In the genomic region with DNA sequence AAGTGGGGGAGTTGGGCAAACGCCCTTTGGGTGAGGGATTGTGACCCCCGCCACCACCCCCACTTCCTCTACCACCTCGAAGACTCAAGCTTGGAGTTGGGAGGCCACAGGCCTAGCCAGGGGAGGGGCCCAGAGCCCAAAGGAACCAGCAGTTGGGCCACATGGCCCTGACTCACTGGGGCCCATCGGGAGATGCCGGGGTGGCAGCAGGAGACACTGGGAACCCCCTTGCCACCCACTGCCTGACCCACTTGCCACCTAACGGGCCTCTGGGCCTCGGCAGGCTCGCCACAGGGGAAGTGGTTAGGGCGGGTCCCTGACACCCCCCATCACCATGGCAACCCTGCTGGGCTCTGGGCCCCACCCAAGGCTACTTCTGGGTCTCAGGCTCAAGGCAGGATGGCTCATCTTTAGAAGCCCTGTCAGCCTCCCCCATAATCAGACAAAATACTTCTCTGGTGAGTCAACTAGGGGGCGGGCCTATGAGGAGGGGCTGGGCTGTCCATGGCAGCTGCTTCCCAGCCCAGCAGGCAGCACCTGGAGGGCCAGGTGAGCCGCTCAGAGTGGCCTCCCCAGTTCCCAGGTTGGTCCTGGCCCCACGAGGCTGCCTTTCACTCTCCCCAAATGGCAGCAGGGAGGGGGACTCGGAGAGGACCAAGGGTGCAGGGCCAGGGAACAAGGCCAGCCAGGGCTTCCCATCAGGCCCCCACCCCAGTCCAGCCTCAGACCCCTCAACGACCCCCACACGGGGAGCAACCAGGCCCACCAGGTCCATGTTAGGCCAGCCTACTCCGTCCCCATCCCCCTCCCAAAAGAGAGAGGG, we compare ENCODE assay signal across 8 cellular contexts. TPM values are rescaled to one million over a fixed set of nuclear protein-coding genes. Genes with fewer than 3 reads are reported as not detected.
A peak's percentile ranks its signal among the peaks of the same experiment; 100 is the strongest.
DNase-seq lines count a peak whose midpoint lies in the region; FAIRE-seq and TF ChIP-seq lines count a peak whose summit lies in the region.

No MANE protein-coding gene starts in this region.

- peak overlapping the region; percentile 84 to 96 (median 92) for H3K4me3 Mint-ChIP-seq in CD4-positive, alpha-beta memory T cell
- peak overlapping the region; percentile 90 for H3K4me3 Mint-ChIP-seq in nephron progenitor cell

- no peaks in the 10 kb centered on the region for H3K27me3 Mint-ChIP-seq in CD4-positive, alpha-beta memory T cell
- no peaks in the 10 kb centered on the region for H3K27me3 Mint-ChIP-seq in nephron progenitor cell (ENCODE audit: low read depth, poor library complexity)

- H3K27ac Mint-ChIP-seq in CD4-positive, alpha-beta memory T cell = peak overlapping the region; percentile 90 to 98 (median 95)
- H3K27ac Mint-ChIP-seq in nephron progenitor cell = no peak overlapping the region

- no peaks in the 10 kb centered on the region for H3K9me3 ChIP-seq in CD4-positive, alpha-beta memory T cell (ENCODE audit: control insufficient read depth in 1 of 2, low read length in 2 of 2)
- H3K9me3 ChIP-seq in stomach = no peaks in the 10 kb centered on the region

- peak overlapping the region; percentile 92 for H3K27ac ChIP-seq in CD4-positive, alpha-beta memory T cell (ENCODE audit: low read depth, low read length)
- peak overlapping the region; percentile 66 to 98 (median 90) for H3K27ac ChIP-seq in stomach

- TF ChIP-seq POLR2A in H54 (IDR thresholded peaks at IDR 0.05; ENCODE audit: low read depth, low read length) = peak; percentile 39; the same call in 1 of the 2 replicates
- no peak for TF ChIP-seq POLR2A in stomach (IDR thresholded peaks at IDR 0.05)

- H3K36me3 ChIP-seq in CD4-positive, alpha-beta memory T cell (ENCODE audit: insufficient read depth, low read length) = peaks cover 42% of the 10 kb centered on the region
- H3K36me3 ChIP-seq in stomach = peaks cover 23 to 49% (median 39%) of the 10 kb centered on the region in 4 donors

- no peak for TF ChIP-seq CTCF in epithelial cell of proximal tubule (conservative IDR thresholded peaks at IDR 0.05; ENCODE audit: low read depth, low read length)
- TF ChIP-seq CTCF in nephron progenitor cell (IDR thresholded peaks at IDR 0.05) = no peak
- TF ChIP-seq CTCF in stomach (IDR thresholded peaks at IDR 0.05) = no peak

- peaks cover 65% of the 10 kb centered on the region for H3K4me1 ChIP-seq in CD4-positive, alpha-beta memory T cell (ENCODE audit: insufficient read depth, low read length)
- H3K4me1 ChIP-seq in stomach = peaks cover 0 to 66% (median 36%) of the 10 kb centered on the region in 4 donors

- peak; percentile 23 for FAIRE-seq in H54 (lab: Jason Lieb, UNC)

- peaks cover 11 to 33% of the 10 kb centered on the region in 2 donors for H3K36me3 Mint-ChIP-seq in CD4-positive, alpha-beta memory T cell
- H3K36me3 Mint-ChIP-seq in nephron progenitor cell (ENCODE audit: low read depth) = peaks cover 9% of the 10 kb centered on the region

- intact Hi-C loops in CD4-positive, alpha-beta memory T cell (cut with micrococcal nuclease) = no loop called here
- intact Hi-C loops in stomach (cut with DNase I; ENCODE audit: low total_unique reads) = no loop called here

- H3K4me3 ChIP-seq in CD4-positive, alpha-beta memory T cell (ENCODE audit: low read length in 2 of 2) = peak overlapping the region; percentile 17 to 59
- H3K4me3 ChIP-seq in epithelial cell of proximal tubule (ENCODE audit: low read depth, low read length) (peak overlapping the region; percentile 76), stomach (peak overlapping the region; percentile 59 to 85 (median 70))

- 18 to 56% (median 33%) methylated on average over 3 to 16 of the region's 16 CpGs for WGBS in stomach, 5 donors

- no peaks in the 10 kb centered on the region for H3K27me3 ChIP-seq in CD4-positive, alpha-beta memory T cell (ENCODE audit: insufficient read depth, low read length)
- H3K27me3 ChIP-seq in stomach = no peaks in the 10 kb centered on the region

- TF ChIP-seq EP300 in stomach (IDR thresholded peaks at IDR 0.05) = no peak

- H3K4me1 Mint-ChIP-seq in CD4-positive, alpha-beta memory T cell = peaks cover 4 to 45% (median 25%) of the 10 kb centered on the region in 4 donors
- peaks cover 5% of the 10 kb centered on the region for H3K4me1 Mint-ChIP-seq in nephron progenitor cell

- no peaks in the 10 kb centered on the region for H3K9me3 Mint-ChIP-seq in CD4-positive, alpha-beta memory T cell
- H3K9me3 Mint-ChIP-seq in nephron progenitor cell = peaks cover 34% of the 10 kb centered on the region

- CTCF ChIA-PET in CD4-positive, alpha-beta memory T cell (lab: Charles Lee; ENCODE audit: partially characterized antibody) = interaction anchor here (1.0 kb wide), 1 partner anchor 15 kb away, joined by 3 read pairs; no protein-coding TSS in a partner anchor

- DNase-seq in CD4-positive, alpha-beta memory T cell = peak; percentile 92 to 97 (median 95)
- peak; percentile 78 for DNase-seq in H54 (ENCODE audit: insufficient read length, low spot score)
- DNase-seq in NOMO-1 (lab: John Stamatoyannopoulos, UW; ENCODE audit: unreplicated experiment in 2 of 2) = peak; percentile 83 to 93
- DNase-seq in activated CD8-positive, alpha-beta memory T cell treated with anti-CD3 and anti-CD28 coated beads, Interleukin-2, amount 50 U/mL, for 24 hours (ENCODE audit: extremely low read depth) = peak; percentile 81
- DNase-seq in epithelial cell of proximal tubule (ENCODE audit: low read depth) = no peak
- no peak for DNase-seq in nephron progenitor cell
- peak; percentile 61 for DNase-seq in stomach
- no peak for DNase-seq in NCI-H187 (lab: John Stamatoyannopoulos, UW)

- POLR2A ChIA-PET in CD4-positive, alpha-beta memory T cell (lab: Charles Lee; ENCODE audit: partially characterized antibody) = interaction anchor here (1.0 to 10.9 kb wide), 13 partner anchors 8 to 443 kb away, joined by 3 to 245 read pairs (median 7); a partner anchor contains a TSS

RNA-seq across cellular contexts. Expression of a gene that starts 5.6 kb away (rescaled TPM):
- total RNA-seq in CD4-positive, alpha-beta memory T cell = 100 to 1,000 TPM; 839 to 871 TPM
- 100 to 1,000 TPM in 1 of 2 donors, 10 to 100 TPM in 1; 87.4 to 683 TPM for polyA plus RNA-seq in CD4-positive, alpha-beta memory T cell
- total RNA-seq in epithelial cell of proximal tubule (953 and 1,430 TPM in 2 replicates), stomach (1,000 to 10,000 TPM in 4 of 5 donors, 100 to 1,000 TPM in 1; 638 to 3,511 (median 2,572) TPM)
- 1,000 to 10,000 TPM in 1 of 3 donors, 100 to 1,000 TPM in 1, 10 to 100 TPM in 1; 89.2 to 1,461 (median 171) TPM for polyA plus RNA-seq in stomach

RNA-seq across cellular contexts. Expression of a gene that starts 10.3 kb away (rescaled TPM):
- 10 to 100 TPM; 84.3 to 88.7 TPM for total RNA-seq in CD4-positive, alpha-beta memory T cell
- polyA plus RNA-seq in CD4-positive, alpha-beta memory T cell = 10 to 100 TPM; 30.3 to 38.2 TPM
- total RNA-seq in epithelial cell of proximal tubule (50.7 and 63.0 TPM in 2 replicates), stomach (100 to 1,000 TPM in 1 of 5 donors, 10 to 100 TPM in 4; 24.2 to 117 (median 38.5) TPM)
- polyA plus RNA-seq in stomach = 100 to 1,000 TPM in 1 of 3 donors, 10 to 100 TPM in 2; 62.9 to 135 (median 97.8) TPM

RNA-seq across cellular contexts. Expression of a gene that starts 29.3 kb away (rescaled TPM):
- 1,000 to 10,000 TPM; 5,157 to 5,386 TPM for total RNA-seq in CD4-positive, alpha-beta memory T cell
- polyA plus RNA-seq in CD4-positive, alpha-beta memory T cell = 1,000 to 10,000 TPM; 4,018 to 5,740 TPM
- 5,736 and 6,055 TPM in 2 replicates for total RNA-seq in epithelial cell of proximal tubule
- total RNA-seq in stomach = 1,000 to 10,000 TPM in 4 of 5 donors, 100 to 1,000 TPM in 1; 783 to 3,421 (median 2,020) TPM
- 1,000 to 10,000 TPM; 5,802 to 8,616 (median 6,179) TPM for polyA plus RNA-seq in stomach

RNA-seq across cellular contexts. Expression of a gene that starts 40.2 kb away (rescaled TPM):
- 10 to 100 TPM; 25.3 to 26.3 TPM for total RNA-seq in CD4-positive, alpha-beta memory T cell
- polyA plus RNA-seq in CD4-positive, alpha-beta memory T cell = 10 to 100 TPM; 14.0 to 16.2 TPM
- total RNA-seq in epithelial cell of proximal tubule (20.7 and 27.7 TPM in 2 replicates), stomach (10 to 100 TPM; 12.5 to 48.7 (median 26.3) TPM)
- 10 to 100 TPM; 15.9 to 18.2 (median 16.0) TPM for polyA plus RNA-seq in stomach

RNA-seq across cellular contexts. Expression of a gene that starts 42.5 kb away (rescaled TPM):
- 100 to 1,000 TPM; 139 to 141 TPM for total RNA-seq in CD4-positive, alpha-beta memory T cell
- polyA plus RNA-seq in CD4-positive, alpha-beta memory T cell = 10 to 100 TPM; 47.3 to 48.2 TPM
- 33.6 and 55.8 TPM in 2 replicates for total RNA-seq in epithelial cell of proximal tubule
- 100 to 1,000 TPM in 2 of 5 donors, 10 to 100 TPM in 3; 12.7 to 202 (median 84.6) TPM for total RNA-seq in stomach
- 10 to 100 TPM; 19.4 to 59.9 (median 21.8) TPM for polyA plus RNA-seq in stomach

Comparison
In these comparisons a context has a peak if more than half of its experiments do, and no peak if none do; other contexts are left out.
1. DNase-seq: peak in CD4-positive, alpha-beta memory T cell (5 of 5), H54 (single experiment), NOMO-1 (2 of 2), activated CD8-positive, alpha-beta memory T cell treated with anti-CD3 and anti-CD28 coated beads, Interleukin-2, amount 50 U/mL, for 24 hours (single experiment) and stomach (single experiment); none in epithelial cell of proximal tubule (single experiment), nephron progenitor cell (single experiment) and NCI-H187 (0 of 2).
2. Peak in every context shown above with its lines, with median percentiles within 50 percentile points of each other: H3K4me3 ChIP-seq.